In the genomic region with DNA sequence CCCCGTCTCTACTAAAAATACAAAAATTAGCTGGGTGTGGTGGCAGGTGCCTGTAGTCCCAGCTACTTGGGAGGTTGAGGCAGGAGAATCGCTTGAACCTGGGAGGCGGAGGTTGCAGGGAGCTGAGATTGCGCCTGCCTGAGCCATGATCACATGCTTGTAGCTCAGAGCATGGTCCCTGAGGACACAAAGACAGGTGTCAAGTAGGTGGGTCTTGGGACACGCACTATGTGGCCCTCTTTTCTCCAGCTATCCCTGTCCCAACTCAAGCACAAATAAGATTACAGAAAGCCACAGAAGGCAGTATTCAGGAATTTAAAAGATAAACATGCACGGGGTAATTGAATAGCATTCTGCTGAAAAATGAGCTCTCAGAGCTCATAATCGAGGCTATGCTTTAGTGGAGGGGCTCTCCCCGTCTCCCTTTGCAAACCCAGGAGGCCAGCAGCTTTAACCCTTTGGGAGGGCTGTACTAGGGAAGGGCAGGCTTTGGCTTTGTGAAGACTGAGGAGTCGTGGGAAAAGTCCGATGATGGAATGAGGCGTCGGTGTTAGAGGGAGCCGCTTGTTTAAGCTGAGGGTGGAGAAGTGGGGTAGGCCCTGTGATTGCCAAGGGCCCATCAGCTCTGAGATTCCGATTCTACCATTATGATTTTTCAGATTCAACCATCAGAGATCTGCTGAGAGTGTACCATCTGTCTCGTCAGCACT, we compare ENCODE assay signal across 1 cellular context.
TF ChIP-seq lines count a peak whose summit lies in the region.

No MANE protein-coding gene starts in this region.

TF ChIP-seq in GM23338, 12 proteins besides CTCF, POLR2A, EP300 and RAD21 (continued from another document):
- TF ChIP-seq, protein P1, sequence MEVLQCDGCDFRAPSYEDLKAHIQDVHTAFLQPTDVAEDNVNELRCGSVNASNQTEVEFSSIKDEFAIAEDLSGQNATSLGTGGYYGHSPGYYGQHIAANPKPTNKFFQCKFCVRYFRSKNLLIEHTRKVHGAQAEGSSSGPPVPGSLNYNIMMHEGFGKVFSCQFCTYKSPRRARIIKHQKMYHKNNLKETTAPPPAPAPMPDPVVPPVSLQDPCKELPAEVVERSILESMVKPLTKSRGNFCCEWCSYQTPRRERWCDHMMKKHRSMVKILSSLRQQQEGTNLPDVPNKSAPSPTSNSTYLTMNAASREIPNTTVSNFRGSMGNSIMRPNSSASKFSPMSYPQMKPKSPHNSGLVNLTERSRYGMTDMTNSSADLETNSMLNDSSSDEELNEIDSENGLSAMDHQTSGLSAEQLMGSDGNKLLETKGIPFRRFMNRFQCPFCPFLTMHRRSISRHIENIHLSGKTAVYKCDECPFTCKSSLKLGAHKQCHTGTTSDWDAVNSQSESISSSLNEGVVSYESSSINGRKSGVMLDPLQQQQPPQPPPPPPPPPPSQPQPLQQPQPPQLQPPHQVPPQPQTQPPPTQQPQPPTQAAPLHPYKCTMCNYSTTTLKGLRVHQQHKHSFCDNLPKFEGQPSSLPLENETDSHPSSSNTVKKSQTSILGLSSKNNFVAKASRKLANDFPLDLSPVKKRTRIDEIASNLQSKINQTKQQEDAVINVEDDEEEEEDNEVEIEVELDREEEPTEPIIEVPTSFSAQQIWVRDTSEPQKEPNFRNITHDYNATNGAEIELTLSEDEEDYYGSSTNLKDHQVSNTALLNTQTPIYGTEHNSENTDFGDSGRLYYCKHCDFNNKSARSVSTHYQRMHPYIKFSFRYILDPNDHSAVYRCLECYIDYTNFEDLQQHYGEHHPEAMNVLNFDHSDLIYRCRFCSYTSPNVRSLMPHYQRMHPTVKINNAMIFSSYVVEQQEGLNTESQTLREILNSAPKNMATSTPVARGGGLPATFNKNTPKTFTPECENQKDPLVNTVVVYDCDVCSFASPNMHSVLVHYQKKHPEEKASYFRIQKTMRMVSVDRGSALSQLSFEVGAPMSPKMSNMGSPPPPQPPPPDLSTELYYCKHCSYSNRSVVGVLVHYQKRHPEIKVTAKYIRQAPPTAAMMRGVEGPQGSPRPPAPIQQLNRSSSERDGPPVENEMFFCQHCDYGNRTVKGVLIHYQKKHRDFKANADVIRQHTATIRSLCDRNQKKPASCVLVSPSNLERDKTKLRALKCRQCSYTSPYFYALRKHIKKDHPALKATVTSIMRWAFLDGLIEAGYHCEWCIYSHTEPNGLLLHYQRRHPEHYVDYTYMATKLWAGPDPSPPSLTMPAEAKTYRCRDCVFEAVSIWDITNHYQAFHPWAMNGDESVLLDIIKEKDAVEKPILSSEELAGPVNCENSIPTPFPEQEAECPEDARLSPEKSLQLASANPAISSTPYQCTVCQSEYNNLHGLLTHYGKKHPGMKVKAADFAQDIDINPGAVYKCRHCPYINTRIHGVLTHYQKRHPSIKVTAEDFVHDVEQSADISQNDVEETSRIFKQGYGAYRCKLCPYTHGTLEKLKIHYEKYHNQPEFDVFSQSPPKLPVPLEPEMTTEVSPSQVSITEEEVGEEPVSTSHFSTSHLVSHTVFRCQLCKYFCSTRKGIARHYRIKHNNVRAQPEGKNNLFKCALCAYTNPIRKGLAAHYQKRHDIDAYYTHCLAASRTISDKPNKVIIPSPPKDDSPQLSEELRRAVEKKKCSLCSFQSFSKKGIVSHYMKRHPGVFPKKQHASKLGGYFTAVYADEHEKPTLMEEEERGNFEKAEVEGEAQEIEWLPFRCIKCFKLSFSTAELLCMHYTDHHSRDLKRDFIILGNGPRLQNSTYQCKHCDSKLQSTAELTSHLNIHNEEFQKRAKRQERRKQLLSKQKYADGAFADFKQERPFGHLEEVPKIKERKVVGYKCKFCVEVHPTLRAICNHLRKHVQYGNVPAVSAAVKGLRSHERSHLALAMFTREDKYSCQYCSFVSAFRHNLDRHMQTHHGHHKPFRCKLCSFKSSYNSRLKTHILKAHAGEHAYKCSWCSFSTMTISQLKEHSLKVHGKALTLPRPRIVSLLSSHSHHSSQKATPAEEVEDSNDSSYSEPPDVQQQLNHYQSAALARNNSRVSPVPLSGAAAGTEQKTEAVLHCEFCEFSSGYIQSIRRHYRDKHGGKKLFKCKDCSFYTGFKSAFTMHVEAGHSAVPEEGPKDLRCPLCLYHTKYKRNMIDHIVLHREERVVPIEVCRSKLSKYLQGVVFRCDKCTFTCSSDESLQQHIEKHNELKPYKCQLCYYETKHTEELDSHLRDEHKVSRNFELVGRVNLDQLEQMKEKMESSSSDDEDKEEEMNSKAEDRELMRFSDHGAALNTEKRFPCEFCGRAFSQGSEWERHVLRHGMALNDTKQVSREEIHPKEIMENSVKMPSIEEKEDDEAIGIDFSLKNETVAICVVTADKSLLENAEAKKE (CRISPR knock-in tag; IDR thresholded peaks at IDR 0.05): no peak
- no peak for TF ChIP-seq STAT1 (IDR thresholded peaks at IDR 0.05; ENCODE audit: unreplicated experiment)
- TF ChIP-seq NANOG (IDR thresholded peaks at IDR 0.05; ENCODE audit: borderline replicate concordance): no peak
- no peak for TF ChIP-seq EZH2 (IDR thresholded peaks at IDR 0.05; ENCODE audit: low read depth, unreplicated experiment)
- no peak for TF ChIP-seq ZNF114 (CRISPR knock-in tag; IDR thresholded peaks at IDR 0.05)
- TF ChIP-seq, protein P2, sequence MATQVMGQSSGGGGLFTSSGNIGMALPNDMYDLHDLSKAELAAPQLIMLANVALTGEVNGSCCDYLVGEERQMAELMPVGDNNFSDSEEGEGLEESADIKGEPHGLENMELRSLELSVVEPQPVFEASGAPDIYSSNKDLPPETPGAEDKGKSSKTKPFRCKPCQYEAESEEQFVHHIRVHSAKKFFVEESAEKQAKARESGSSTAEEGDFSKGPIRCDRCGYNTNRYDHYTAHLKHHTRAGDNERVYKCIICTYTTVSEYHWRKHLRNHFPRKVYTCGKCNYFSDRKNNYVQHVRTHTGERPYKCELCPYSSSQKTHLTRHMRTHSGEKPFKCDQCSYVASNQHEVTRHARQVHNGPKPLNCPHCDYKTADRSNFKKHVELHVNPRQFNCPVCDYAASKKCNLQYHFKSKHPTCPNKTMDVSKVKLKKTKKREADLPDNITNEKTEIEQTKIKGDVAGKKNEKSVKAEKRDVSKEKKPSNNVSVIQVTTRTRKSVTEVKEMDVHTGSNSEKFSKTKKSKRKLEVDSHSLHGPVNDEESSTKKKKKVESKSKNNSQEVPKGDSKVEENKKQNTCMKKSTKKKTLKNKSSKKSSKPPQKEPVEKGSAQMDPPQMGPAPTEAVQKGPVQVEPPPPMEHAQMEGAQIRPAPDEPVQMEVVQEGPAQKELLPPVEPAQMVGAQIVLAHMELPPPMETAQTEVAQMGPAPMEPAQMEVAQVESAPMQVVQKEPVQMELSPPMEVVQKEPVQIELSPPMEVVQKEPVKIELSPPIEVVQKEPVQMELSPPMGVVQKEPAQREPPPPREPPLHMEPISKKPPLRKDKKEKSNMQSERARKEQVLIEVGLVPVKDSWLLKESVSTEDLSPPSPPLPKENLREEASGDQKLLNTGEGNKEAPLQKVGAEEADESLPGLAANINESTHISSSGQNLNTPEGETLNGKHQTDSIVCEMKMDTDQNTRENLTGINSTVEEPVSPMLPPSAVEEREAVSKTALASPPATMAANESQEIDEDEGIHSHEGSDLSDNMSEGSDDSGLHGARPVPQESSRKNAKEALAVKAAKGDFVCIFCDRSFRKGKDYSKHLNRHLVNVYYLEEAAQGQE (IDR thresholded peaks at IDR 0.05; ENCODE audit: unreplicated experiment): no peak
- TF ChIP-seq, protein P3, sequence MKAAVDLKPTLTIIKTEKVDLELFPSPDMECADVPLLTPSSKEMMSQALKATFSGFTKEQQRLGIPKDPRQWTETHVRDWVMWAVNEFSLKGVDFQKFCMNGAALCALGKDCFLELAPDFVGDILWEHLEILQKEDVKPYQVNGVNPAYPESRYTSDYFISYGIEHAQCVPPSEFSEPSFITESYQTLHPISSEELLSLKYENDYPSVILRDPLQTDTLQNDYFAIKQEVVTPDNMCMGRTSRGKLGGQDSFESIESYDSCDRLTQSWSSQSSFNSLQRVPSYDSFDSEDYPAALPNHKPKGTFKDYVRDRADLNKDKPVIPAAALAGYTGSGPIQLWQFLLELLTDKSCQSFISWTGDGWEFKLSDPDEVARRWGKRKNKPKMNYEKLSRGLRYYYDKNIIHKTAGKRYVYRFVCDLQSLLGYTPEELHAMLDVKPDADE (IDR thresholded peaks at IDR 0.05): no peak
- no peak for TF ChIP-seq POLR2AphosphoS5 (IDR thresholded peaks at IDR 0.05; ENCODE audit: low read depth)
